In the genomic region with DNA sequence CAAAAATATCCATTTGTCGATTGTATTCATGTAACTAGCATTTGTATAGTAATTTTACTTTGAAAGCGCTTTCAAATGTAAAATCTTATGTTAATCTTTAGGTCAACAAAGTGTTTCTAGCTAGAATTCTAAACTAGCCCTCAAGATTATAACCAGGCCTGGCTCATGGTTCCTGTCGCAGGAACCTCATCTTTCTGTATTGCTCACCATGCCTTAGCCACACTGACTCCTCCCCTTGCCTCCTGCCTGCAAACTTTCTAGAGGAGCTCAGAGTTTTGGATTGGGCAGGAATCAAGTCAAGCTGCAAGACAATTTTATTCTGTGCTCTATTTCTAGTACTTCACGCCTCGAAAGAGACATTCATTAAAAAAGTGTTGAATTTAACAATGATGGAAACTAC, we compare ENCODE assay signal across 18 cellular contexts.
"Had no signal": no experiment of that assay in that cellular context is flagged by ENCODE, and none has a peak within 500 bp of the region (broad histone marks: within the 10 kb centered on the region; RNA-seq: fewer than 3 reads in every experiment).

No MANE protein-coding gene starts in this region.

- H3K27me3 Mint-ChIP-seq: activated naive CD8-positive, alpha-beta T cell; progenitor cell of endocrine pancreas had no signal

- DNase-seq: activated CD4-positive, alpha-beta T cell treated with anti-CD3 and anti-CD28 coated beads, Interleukin-2, amount 50 U/mL, for 1 hour; activated T-cell treated with anti-CD3 and anti-CD28 coated beads for 4 hours; amniotic stem cell; cortex of kidney; erythroblast; head of caudate nucleus; left lung; mammary epithelial cell; stimulated activated CD4-positive, alpha-beta T cell treated with anti-CD3 and anti-CD28 coated beads, Interleukin-12 subunit alpha, Interleukin-12 subunit beta, amount 100 ng/mL, for 4 hours; stimulated activated CD4-positive, alpha-beta T cell treated with anti-CD3 and anti-CD28 coated beads, Interleukin-1b, Interleukin-23, amount 100 ng/mL, for 48 hours; stimulated activated CD8-positive, alpha-beta memory T cell treated with anti-CD3 and anti-CD28 coated beads, Interleukin-4, amount 100 ng/mL, for 48 hours; stimulated activated naive CD4-positive, alpha-beta T cell; tibial artery had no signal

- H3K4me3 Mint-ChIP-seq: activated naive CD8-positive, alpha-beta T cell; activated T-helper 1 cell treated with anti-CD3 and anti-CD28 coated beads, Interleukin-12 subunit alpha, Interleukin-12 subunit beta, Interleukin-2, Interleukin-4 antibody, amounts not matched to agents 30 ng/mL and 10 ng/mL and 1 ng/mL, durations not matched to agents 14 hours and 24 hours and 36 hours; neural crest cell; T-helper 2 cell treated with Interferon-gamma antibody and Interleukin-4, amounts not matched to agents 5 μg/mL and 100 μg/mL, for 36 hours had no signal

- H3K4me1 Mint-ChIP-seq: neural crest cell had no signal

- H3K4me3 ChIP-seq: left lung, tibial artery had no signal

- H3K27me3 ChIP-seq: left lung, tibial artery had no signal

- H3K9me3 Mint-ChIP-seq: activated T-helper 1 cell treated with anti-CD3 and anti-CD28 coated beads, Interleukin-12 subunit alpha, Interleukin-12 subunit beta, Interleukin-2, Interleukin-4 antibody, amounts not matched to agents 30 ng/mL and 10 ng/mL and 1 ng/mL, durations not matched to agents 14 hours and 24 hours and 36 hours; neural crest cell; T-helper 2 cell treated with Interferon-gamma antibody and Interleukin-4, amounts not matched to agents 5 μg/mL and 100 μg/mL, for 36 hours had no signal

- H3K27ac Mint-ChIP-seq: activated naive CD8-positive, alpha-beta T cell; activated T-helper 1 cell treated with anti-CD3 and anti-CD28 coated beads, Interleukin-12 subunit alpha, Interleukin-12 subunit beta, Interleukin-2, Interleukin-4 antibody, amounts not matched to agents 30 ng/mL and 10 ng/mL and 1 ng/mL, durations not matched to agents 14 hours and 24 hours and 36 hours; progenitor cell of endocrine pancreas; T-helper 2 cell treated with Interferon-gamma antibody and Interleukin-4, amounts not matched to agents 5 μg/mL and 100 μg/mL, for 36 hours had no signal

- ATAC-seq: left lung had no signal
